8 cellular contexts compared by ENCODE assay signal in the genomic region with DNA sequence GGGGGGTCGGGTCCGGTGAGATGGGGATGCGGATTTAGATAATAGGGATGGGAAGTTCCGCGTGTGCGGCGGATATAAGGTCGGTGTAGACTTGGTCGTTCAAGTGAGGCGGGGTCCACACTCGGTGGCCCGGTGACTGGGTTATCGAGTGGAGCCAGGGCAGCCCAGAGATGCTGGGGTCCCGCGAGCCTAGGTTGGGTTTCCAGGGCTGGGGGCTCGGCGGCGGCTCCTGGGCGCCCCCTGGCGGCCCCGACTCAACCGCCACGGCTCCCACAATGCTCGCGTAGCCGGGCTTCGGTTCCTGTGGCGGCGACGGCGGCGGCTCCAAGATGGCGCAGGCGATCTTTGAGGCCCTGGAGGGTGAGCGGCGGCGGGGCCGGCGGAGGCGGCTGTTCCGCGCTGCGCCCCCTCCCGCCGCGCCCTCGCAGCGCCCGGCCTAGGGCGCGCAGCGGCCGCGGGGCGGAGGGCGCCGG. TPM values are rescaled to one million over a fixed set of nuclear protein-coding genes. Genes with fewer than 3 reads are reported as not detected.
DNase-seq lines count a peak whose midpoint lies in the region; ATAC-seq and TF ChIP-seq lines count a peak whose summit lies in the region.

A gene (plus strand): TSS at position 304 of the 473 bp plus-strand sequence. CDS start 26 bp downstream, at position 330.

- intact Hi-C loops in PC-3 (cut with micrococcal nuclease) = loop anchor here (1.0 to 5.0 kb wide), 5 partner anchors 56 to 381 kb away; a partner anchor contains a TSS

- H3K4me3 ChIP-seq in PC-3 (ENCODE audit: low read length) (peak within 1 kb of the TSS; percentile 73), fibroblast of the aortic adventitia (ENCODE audit: low read depth, low read length) (peak within 1 kb of the TSS; percentile 71), neutrophil (ENCODE audit: low read depth in 1 of 2, low read length in 1 of 2) (peak within 1 kb of the TSS; percentile 70 to 96), subcutaneous abdominal adipose tissue (ENCODE audit: low read depth in 1 of 5, low read length in 5 of 5) (peak within 1 kb of the TSS; percentile 65 to 84 (median 76))

- peak; percentile 79 for TF ChIP-seq CTCF in PC-3 (conservative IDR thresholded peaks at IDR 0.05; ENCODE audit: low read depth, low read length)
- TF ChIP-seq CTCF in fibroblast of the aortic adventitia (IDR thresholded peaks at IDR 0.05; ENCODE audit: insufficient read depth, low read length) = peak; percentile 79
- peak; percentile 94 for TF ChIP-seq CTCF in neutrophil (IDR thresholded peaks at IDR 0.05)

- H3K9me3 Mint-ChIP-seq in IgD-negative memory B cell = peaks cover under 1 to 6% (median 2%) of the 10 kb centered on the region in 3 donors

- H4K20me1 ChIP-seq in PC-3 (ENCODE audit: low read length) = no peaks in the 10 kb centered on the region

- H3K4me1 ChIP-seq in PC-3 (ENCODE audit: insufficient read depth, low read length) (peaks cover 17% of the 10 kb centered on the region), neutrophil (ENCODE audit: control insufficient read depth in 1 of 2, insufficient read depth in 1 of 2, low read depth in 1 of 2, low read length in 1 of 2) (peaks cover 32 to 35% of the 10 kb centered on the region in 2 experiments), subcutaneous abdominal adipose tissue (ENCODE audit: control insufficient read depth in 5 of 5, insufficient read depth in 5 of 5, low read length in 5 of 5) (peaks cover 0 to 30% (median 25%) of the 10 kb centered on the region in 5 donors)

- H3K27ac ChIP-seq in PC-3 (ENCODE audit: low read length) = peak within 1 kb of the TSS; percentile 53
- H3K27ac ChIP-seq in neutrophil = peak within 1 kb of the TSS; percentile 97
- peak within 1 kb of the TSS; percentile 30 for H3K27ac ChIP-seq in subcutaneous abdominal adipose tissue (ENCODE audit: low read depth, low read length)

- no TSS peak for BruUV-seq in PC-3 (replicated peaks; lab: Mats Ljungman, UMichigan)

- H3K9ac ChIP-seq in PC-3 (ENCODE audit: low read length) (peak within 1 kb of the TSS; percentile 75), subcutaneous abdominal adipose tissue (ENCODE audit: low read length in 5 of 5) (peak within 1 kb of the TSS in 4 of 5 donors; percentile 44 to 80 (median 74))

- no peaks in the 10 kb centered on the region for H3K27me3 ChIP-seq in PC-3 (ENCODE audit: low read length)
- H3K27me3 ChIP-seq in neutrophil = no peaks in the 10 kb centered on the region
- no peaks in the 10 kb centered on the region for H3K27me3 ChIP-seq in subcutaneous abdominal adipose tissue (ENCODE audit: control insufficient read depth in 5 of 5, insufficient read depth in 4 of 5, low read length in 5 of 5)

- DNase-seq in DMS53 treated with DMSO at 0.1 percent for 48 hours (lab: John Stamatoyannopoulos, UW; ENCODE audit: unreplicated experiment) (peak; percentile 91), PC-3 (peak; percentile 84), fibroblast of the aortic adventitia (ENCODE audit: low read depth) (no peak)
- peak; percentile 90 to 94 for DNase-seq in activated T-cell treated with anti-CD3 and anti-CD28 coated beads, Interleukin-2, amount 50 U/mL, for 48 hours

- no peaks in the 10 kb centered on the region for H3F3A ChIP-seq in PC-3 (ENCODE audit: low read length, unreplicated experiment)

- POLR2A ChIA-PET in PC-3 (lab: Charles Lee; ENCODE audit: unreplicated experiment) = no interaction called here

- H3K9me3 ChIP-seq in PC-3 (ENCODE audit: low read length) = peaks cover 9% of the 10 kb centered on the region
- no peaks in the 10 kb centered on the region for H3K9me3 ChIP-seq in neutrophil
- H3K9me3 ChIP-seq in subcutaneous abdominal adipose tissue (ENCODE audit: control insufficient read depth in 5 of 5, low read length in 5 of 5) = peaks cover 3 to 8% (median 8%) of the 10 kb centered on the region in 5 donors

- H3K4me3 Mint-ChIP-seq in IgD-negative memory B cell = peak within 1 kb of the TSS; percentile 86 to 94 (median 92)

- CTCF ChIA-PET in PC-3 (lab: Charles Lee) = interaction anchor here (1.3 kb wide), 1 partner anchor 58 kb away, joined by 4 read pairs; no protein-coding TSS in a partner anchor

- H3K36me3 ChIP-seq in PC-3 (ENCODE audit: low read depth, low read length) = peaks cover 7% of the 10 kb centered on the region
- H3K36me3 ChIP-seq in neutrophil = no peaks in the 10 kb centered on the region
- H3K36me3 ChIP-seq in subcutaneous abdominal adipose tissue (ENCODE audit: control insufficient read depth in 5 of 5, insufficient read depth in 5 of 5, low read length in 5 of 5) = no peaks in the 10 kb centered on the region

- H3K4me2 ChIP-seq in PC-3 (ENCODE audit: low read length) = peak within 1 kb of the TSS; percentile 91

- H3K79me2 ChIP-seq in PC-3 (ENCODE audit: low read length) = 0 out of 2 replicates have a peak, but pooled peaks cover 3% of the 10 kb centered on the region

- peak within 1 kb of the TSS; percentile 75 for H2AFZ ChIP-seq in PC-3 (ENCODE audit: low read length)

- H3K27ac Mint-ChIP-seq in IgD-negative memory B cell = peak within 1 kb of the TSS; percentile 63 to 95 (median 83)

- peak; percentile 49 for ATAC-seq in GM21619 (IDR thresholded peaks at IDR 0.05; ENCODE audit: unreplicated experiment)
- ATAC-seq in PC-3 = peak; percentile 77

- no peaks in the 10 kb centered on the region for H3K9me2 ChIP-seq in PC-3 (replicated peaks; ENCODE audit: low read length)

- H3K36me3 Mint-ChIP-seq in IgD-negative memory B cell = peaks cover 5% of the 10 kb centered on the region

- H3K4me1 Mint-ChIP-seq in IgD-negative memory B cell = peaks cover 13 to 19% (median 14%) of the 10 kb centered on the region in 3 donors

- no peaks in the 10 kb centered on the region for H3K27me3 Mint-ChIP-seq in IgD-negative memory B cell

RNA-seq across cellular contexts. Expression of the gene that starts here (rescaled TPM):
- 5.7 TPM for polyA plus RNA-seq in IgD-negative memory B cell
- total RNA-seq in PC-3 (2014; rRNA removed) = 4.4 and 5.1 TPM in 2 replicates
- total RNA-seq in fibroblast of the aortic adventitia (ENCODE audit: low replicate concordance) = 0.90 and 1.5 TPM in 2 replicates

Comparison
In these comparisons a context has a peak if more than half of its experiments do, and no peak if none do; other contexts are left out.
1. H3K27ac ChIP-seq: peak in every context shown above with its lines; median percentile 97 in neutrophil; 53 in PC-3; 30 in subcutaneous abdominal adipose tissue.